ENCODE assay signal across 1 cellular context in the genomic region with DNA sequence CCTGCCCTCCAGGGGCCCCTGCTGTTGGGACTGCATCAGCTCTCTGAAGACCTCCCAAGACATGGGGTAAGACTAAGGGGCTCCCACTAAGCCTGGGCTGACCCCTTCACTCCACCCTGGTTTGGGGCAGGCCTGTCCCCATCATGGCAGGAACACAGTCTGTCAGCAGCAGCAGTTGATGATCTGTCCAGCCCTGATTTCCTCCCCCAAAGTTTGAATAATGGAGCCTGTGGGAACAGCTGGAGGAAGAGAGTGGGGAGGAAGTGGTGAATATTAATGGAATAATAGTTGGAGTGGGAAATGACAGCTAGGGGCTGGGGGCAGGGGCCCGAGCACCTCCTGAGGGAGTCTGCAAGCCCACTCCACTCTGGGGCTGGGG.
TF ChIP-seq lines count a peak whose summit lies in the region.

No MANE protein-coding gene starts in this region.

TF ChIP-seq in endothelial cell of umbilical vein, 7 proteins besides CTCF, POLR2A, EP300 and RAD21:
- TF ChIP-seq EZH2 (IDR thresholded peaks at IDR 0.05; ENCODE audit: borderline replicate concordance, low read depth, low read length, severe bottlenecking) (no peak), MYC (IDR thresholded peaks at IDR 0.05; ENCODE audit: low read depth, low read length) (no peak), GATA2 (IDR thresholded peaks at IDR 0.05; ENCODE audit: insufficient read depth, insufficient read length, low read depth, low read length) (no peak), JUN (IDR thresholded peaks at IDR 0.05; ENCODE audit: borderline replicate concordance, insufficient read depth, insufficient read length, low read depth) (no peak), FOS (IDR thresholded peaks at IDR 0.05; ENCODE audit: borderline replicate concordance, insufficient read depth, low read length) (no peak), POLR2AphosphoS5 (IDR thresholded peaks at IDR 0.05; ENCODE audit: insufficient read depth, low read depth, low read length) (no peak)
- TF ChIP-seq, protein P1, sequence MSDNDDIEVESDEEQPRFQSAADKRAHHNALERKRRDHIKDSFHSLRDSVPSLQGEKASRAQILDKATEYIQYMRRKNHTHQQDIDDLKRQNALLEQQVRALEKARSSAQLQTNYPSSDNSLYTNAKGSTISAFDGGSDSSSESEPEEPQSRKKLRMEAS (IDR thresholded peaks at IDR 0.05; ENCODE audit: insufficient read depth, insufficient read length) = no peak
